In genomic region chr9:9362332-9362731, GRCh38 we compare ENCODE assay signal across 10 cellular contexts.
"Had no signal": no experiment of that assay in that cellular context is flagged by ENCODE, and none has a peak within 500 bp of the region (broad histone marks: within the 10 kb centered on the region; RNA-seq: fewer than 3 reads in every experiment).

No MANE protein-coding gene starts in this region.

- H3K36me3 ChIP-seq: WERI-Rb-1 had no signal

- ATAC-seq: activated CD4-positive, alpha-beta T cell treated with anti-CD3 and anti-CD28 coated beads for 36 hours; activated CD4-positive, CD25-positive, alpha-beta regulatory T cell treated with anti-CD3 and anti-CD28 coated beads, Interleukin-2, amount 50 U/mL, for 24 hours; activated CD8-positive, alpha-beta memory T cell treated with anti-CD3 and anti-CD28 coated beads, Interleukin-2, amount 10 ng/mL, durations not matched to agents 7 days and 5 days; activated CD8-positive, alpha-beta T cell treated with anti-CD3 and anti-CD28 coated beads for 36 hours; activated CD8-positive, alpha-beta T cell treated with anti-CD3 and anti-CD28 coated beads, Interleukin-2, amount 10 ng/mL, durations not matched to agents 7 days and 5 days; T-cell; T-helper 17 cell; WTC11 had no signal

- H3K27ac ChIP-seq: VCaP, WERI-Rb-1 had no signal
